ENCODE assay signal across 18 cellular contexts in genomic region chr12:123763093-123763492, GRCh38. TPM values are rescaled to one million over a fixed set of nuclear protein-coding genes. Genes with fewer than 3 reads are reported as not detected.
DNase-seq lines count a peak whose midpoint lies in the region; ATAC-seq, FAIRE-seq and TF ChIP-seq lines count a peak whose summit lies in the region.
"Had no signal": no experiment of that assay in that cellular context is flagged by ENCODE, and none has a peak within 500 bp of the region (broad histone marks: within the 10 kb centered on the region; RNA-seq: fewer than 3 reads in every experiment).

No MANE protein-coding gene starts in this region.

- intact Hi-C loops in right cardiac atrium (cut with DNase I): no loop called here
- intact Hi-C loops in left ventricle myocardium inferior (cut with micrococcal nuclease): no loop called here

- WGBS in right cardiac atrium: 79% methylated on average over 8 of the region's 8 CpGs
- 62 to 71% methylated on average over 8 of the region's 8 CpGs for WGBS in upper lobe of left lung, 2 donors

- H2AFZ ChIP-seq in keratinocyte (ENCODE audit: control insufficient read depth, low read length): no peak overlapping the region

- H3K9me1 ChIP-seq in keratinocyte (ENCODE audit: control insufficient read depth, extremely low read depth, insufficient read depth, low read length): no peaks in the 10 kb centered on the region

- peak; percentile 33 to 51 for ATAC-seq in right cardiac atrium
- no peak for ATAC-seq in T-cell (replicated peaks in 1 of 4)
- ATAC-seq in upper lobe of left lung (ENCODE audit: low FRiP score in 2 of 2): peak in 1 of 2 donors; percentile 52
- no peak for ATAC-seq in GM18870 (IDR thresholded peaks at IDR 0.05; ENCODE audit: unreplicated experiment)

- no peaks in the 10 kb centered on the region for H3K9me3 ChIP-seq in right cardiac atrium (ENCODE audit: control insufficient read depth, low read length)
- H3K9me3 ChIP-seq in left ventricle myocardium inferior (replicated peaks): no peaks in the 10 kb centered on the region
- H3K9me3 ChIP-seq in keratinocyte (ENCODE audit: control insufficient read depth, low read depth, low read length): no peaks in the 10 kb centered on the region
- H3K9me3 ChIP-seq in upper lobe of left lung: no peaks in the 10 kb centered on the region
- no peaks in the 10 kb centered on the region for H3K9me3 ChIP-seq in HAP-1
- H3K9me3 ChIP-seq: ascending aorta; BLaER1 treated with 17β-estradiol and CSF1 and Interleukin-3, amounts not matched to agents 10 nM and 100 nM had no signal

- no peaks in the 10 kb centered on the region for H4K20me1 ChIP-seq in keratinocyte (ENCODE audit: control insufficient read depth, extremely low read depth, insufficient read depth, low read length)

- H3K27ac Mint-ChIP-seq in T-cell: no peak overlapping the region
- H3K27ac Mint-ChIP-seq: IgD-negative memory B cell had no signal

- CTCF ChIA-PET in T-cell (lab: Charles Lee): no interaction called here

- FAIRE-seq in keratinocyte (lab: Jason Lieb, UNC): no peak

- in situ Hi-C loops in HAP-1 (cut with MboI; ENCODE audit: low sequenced_read_pairs): no loop called here

- dilution Hi-C loops in keratinocyte (cut with MboI; ENCODE audit: extremely low pct_ligation_motif_present, low sequenced_read_pairs): no loop called here

- peaks cover 12% of the 10 kb centered on the region for H3K36me3 Mint-ChIP-seq in T-cell

- H3K27me3 Mint-ChIP-seq in T-cell: no peaks in the 10 kb centered on the region
- H3K27me3 Mint-ChIP-seq: IgD-negative memory B cell had no signal

- H3K4me1 Mint-ChIP-seq in T-cell: peaks cover 12 to 13% (median 13%) of the 10 kb centered on the region in 3 donors

- H3K4me3 ChIP-seq in right cardiac atrium (ENCODE audit: low read length): no peak overlapping the region
- no peak overlapping the region for H3K4me3 ChIP-seq in left ventricle myocardium inferior
- peak overlapping the region in 1 of 3 experiments; percentile 60 for H3K4me3 ChIP-seq in keratinocyte (ENCODE audit: control insufficient read depth in 2 of 3, extremely low read depth in 1 of 3, insufficient read depth in 2 of 3, low read depth in 1 of 3, low read length in 3 of 3)
- H3K4me3 ChIP-seq in upper lobe of left lung: peak overlapping the region in 3 of 4 donors; percentile 44 to 59 (median 55)
- H3K4me3 ChIP-seq in HAP-1: no peak overlapping the region

- no peak for TF ChIP-seq POLR2A in upper lobe of left lung (IDR thresholded peaks at IDR 0.05)

- H3K36me3 ChIP-seq in left ventricle myocardium inferior (peaks cover 25% of the 10 kb centered on the region), keratinocyte (ENCODE audit: control insufficient read depth in 2 of 2, extremely low read depth in 1 of 2, insufficient read depth in 2 of 2, low read length in 2 of 2) (no peaks in the 10 kb centered on the region), upper lobe of left lung (peaks cover 0 to 14% (median 0%) of the 10 kb centered on the region in 4 donors), HAP-1 (replicated peaks) (peaks cover 3% of the 10 kb centered on the region)
- H3K36me3 ChIP-seq: ascending aorta had no signal

- no peaks in the 10 kb centered on the region for H3K9me3 Mint-ChIP-seq in T-cell
- H3K9me3 Mint-ChIP-seq: IgD-negative memory B cell had no signal

- H3K4me1 ChIP-seq in right cardiac atrium (ENCODE audit: control insufficient read depth, insufficient read depth, low read length) (peaks cover 1% of the 10 kb centered on the region), left ventricle myocardium inferior (peaks cover 14% of the 10 kb centered on the region), keratinocyte (ENCODE audit: control insufficient read depth, extremely low read depth, insufficient read depth, low read length) (peaks cover 12% of the 10 kb centered on the region), upper lobe of left lung (peaks cover 7 to 16% (median 11%) of the 10 kb centered on the region in 4 donors), HAP-1 (no peaks in the 10 kb centered on the region)

- no peak overlapping the region for H3K27ac ChIP-seq in right cardiac atrium (ENCODE audit: low read length)
- H3K27ac ChIP-seq in left ventricle myocardium inferior (replicated peaks): no peak overlapping the region
- H3K27ac ChIP-seq in keratinocyte (ENCODE audit: control insufficient read depth, insufficient read depth, low read length): no peak overlapping the region
- H3K27ac ChIP-seq in upper lobe of left lung: no peak overlapping the region
- H3K27ac ChIP-seq: ascending aorta had no signal

- H3K79me2 ChIP-seq in keratinocyte (ENCODE audit: control insufficient read depth, insufficient read depth, low read length): no peaks in the 10 kb centered on the region

- TF ChIP-seq EP300 in upper lobe of left lung (IDR thresholded peaks at IDR 0.05): no peak

- H3K4me2 ChIP-seq in keratinocyte (ENCODE audit: control insufficient read depth, extremely low read depth, insufficient read depth, low read depth, low read length): peak overlapping the region; percentile 80

- DNase-seq in right cardiac atrium: no peak
- no peak for DNase-seq in left ventricle myocardium inferior
- DNase-seq in T-cell: no peak
- DNase-seq in keratinocyte (ENCODE audit: low read depth, low spot score): no peak
- DNase-seq in upper lobe of left lung: peak in 1 of 2 donors; percentile 28
- DNase-seq in amygdala (lab: John Stamatoyannopoulos, UW): no peak
- no peak for DNase-seq in HAP-1 (ENCODE audit: low spot score in 2 of 2)
- DNase-seq: activated CD8-positive, alpha-beta memory T cell treated with anti-CD3 and anti-CD28 coated beads, Interleukin-2, amount 50 U/mL, for 4 hours; effector CD4-positive, alpha-beta T cell; glutamatergic neuron; GOT3; NCI-H187 treated with DMSO at 0.1 percent for 48 hours; OCI-M1; T-helper 2 cell had no signal

- H3K9ac ChIP-seq in keratinocyte (ENCODE audit: control insufficient read depth, extremely low read depth, insufficient read depth, low read length): no peak overlapping the region

- POLR2A ChIA-PET in T-cell (lab: Charles Lee): no interaction called here

- TF ChIP-seq CTCF in left ventricle myocardium inferior (IDR thresholded peaks at IDR 0.05; ENCODE audit: borderline replicate concordance): no peak
- no peak for TF ChIP-seq CTCF in keratinocyte (optimal IDR thresholded peaks at IDR 0.05 in 1 of 3, IDR thresholded peaks at IDR 0.05 in 1 of 3, conservative IDR thresholded peaks at IDR 0.05 in 1 of 3; ENCODE audit: extremely low read depth in 1 of 3, insufficient read depth in 2 of 3, low read length in 3 of 3)
- TF ChIP-seq CTCF in upper lobe of left lung (IDR thresholded peaks at IDR 0.05): no peak

- peak overlapping the region; percentile 73 to 84 (median 80) for H3K4me3 Mint-ChIP-seq in T-cell

- H3K27me3 ChIP-seq in right cardiac atrium (ENCODE audit: control insufficient read depth, insufficient read depth) (no peaks in the 10 kb centered on the region), left ventricle myocardium inferior (ENCODE audit: low read depth) (peaks cover 61% of the 10 kb centered on the region), keratinocyte (ENCODE audit: control insufficient read depth, extremely low read depth, insufficient read depth, low read length) (peaks cover 17% of the 10 kb centered on the region), upper lobe of left lung (peaks cover 0 to 8% (median 3%) of the 10 kb centered on the region in 4 donors), HAP-1 (ENCODE audit: low read depth) (no peaks in the 10 kb centered on the region)
- H3K27me3 ChIP-seq: ascending aorta had no signal

RNA-seq across cellular contexts. Expression of gene DNAH10, which starts 1.0 kb away (rescaled TPM):
- total RNA-seq in right cardiac atrium (under 1 TPM in 3 of 4 donors, not detected in 1; 0.06 to 0.09 (median 0.06) TPM), left ventricle myocardium inferior (not detected), T-cell (under 1 TPM; 0.08 to 0.32 (median 0.19) TPM), upper lobe of left lung (10 to 100 TPM in 2 of 6 donors, 1 to 10 TPM in 3, under 1 TPM in 1; 0.31 to 46.0 (median 8.3) TPM)
- polyA plus RNA-seq in right cardiac atrium (0.11 TPM), keratinocyte (0.01 to 0.08 TPM (median 0.02 TPM) in 3 replicates)
- polyA plus RNA-seq in keratinocyte (2011; ENCODE audit: low read depth): 0.15 TPM
- 0.06 TPM in 1 of 2 replicates, not detected in the other for polyA plus RNA-seq in keratinocyte (2011; cell fraction: cytosol; rRNA removed)
- 0.06 and 0.13 TPM in 2 replicates for polyA plus RNA-seq in keratinocyte (2011; cell fraction: nucleus; rRNA removed)
- 0.04 and 0.08 TPM in 2 replicates for polyA plus RNA-seq in keratinocyte (2012; ENCODE audit: low replicate concordance)
- 0.10 to 0.52 TPM in 2 of 3 replicates, not detected in the other for polyA minus RNA-seq in keratinocyte
- not detected for polyA minus RNA-seq in keratinocyte (2011; cell fraction: cytosol; rRNA and poly(A)+ RNA removed)
- not detected in 2 replicates for polyA minus RNA-seq in keratinocyte (2011; cell fraction: nucleus; rRNA and poly(A)+ RNA removed)
- total RNA-seq: ascending aorta had no signal

RNA-seq across cellular contexts. Expression of gene ATP6V0A2, which starts 50.9 kb away (rescaled TPM):
- total RNA-seq in right cardiac atrium (10 to 100 TPM; 11.6 to 19.7 (median 13.4) TPM), left ventricle myocardium inferior (12.4 TPM), T-cell (10 to 100 TPM; 34.9 to 47.2 (median 46.3) TPM), upper lobe of left lung (10 to 100 TPM; 19.3 to 52.4 (median 25.3) TPM)
- polyA plus RNA-seq in right cardiac atrium (4.6 TPM), keratinocyte (13.5 to 21.1 TPM (median 21.0 TPM) in 3 replicates)
- 5.1 TPM for polyA plus RNA-seq in keratinocyte (2011; ENCODE audit: low read depth)
- polyA plus RNA-seq in keratinocyte (2011; cell fraction: cytosol; rRNA removed): 6.5 and 9.8 TPM in 2 replicates
- polyA plus RNA-seq in keratinocyte (2011; cell fraction: nucleus; rRNA removed): 37.7 TPM in 2 replicates
- polyA plus RNA-seq in keratinocyte (2012; ENCODE audit: low replicate concordance): 7.0 and 12.9 TPM in 2 replicates
- 24.9 to 32.8 TPM (median 27.0 TPM) in 3 replicates for polyA minus RNA-seq in keratinocyte
- 3.8 TPM for polyA minus RNA-seq in keratinocyte (2011; cell fraction: cytosol; rRNA and poly(A)+ RNA removed)
- 21.8 and 24.2 TPM in 2 replicates for polyA minus RNA-seq in keratinocyte (2011; cell fraction: nucleus; rRNA and poly(A)+ RNA removed)

Comparison
In these comparisons a context has a peak if more than half of its experiments do, and no peak if none do; other contexts are left out.
1. ATAC-seq: peak in right cardiac atrium (2 of 2); none in T-cell (0 of 4) and GM18870 (single experiment).
2. H3K4me3 ChIP-seq: peak in upper lobe of left lung (3 of 4); none in right cardiac atrium (single experiment), left ventricle myocardium inferior (single experiment) and HAP-1 (single experiment).